In genomic region chr2:237546040-237546875, GRCh38 we compare ENCODE assay signal across 1 cellular context.
TF ChIP-seq lines count a peak whose summit lies in the region.

No MANE protein-coding gene starts in this region.

TF ChIP-seq in H1, 55 proteins besides CTCF, POLR2A, EP300 and RAD21:
- TF ChIP-seq BRCA1 (IDR thresholded peaks at IDR 0.05; ENCODE audit: low read depth, low read length) (no peak), POLR2AphosphoS5 (IDR thresholded peaks at IDR 0.05; ENCODE audit: low read depth, low read length) (no peak), BCL11A (IDR thresholded peaks at IDR 0.05; ENCODE audit: low read depth in 2 of 2, low read length in 2 of 2) (no peak)
